ENCODE assay signal across 34 cellular contexts in genomic region chr7:123265853-123266252, GRCh38.
"Had no signal": no experiment of that assay in that cellular context is flagged by ENCODE, and none has a peak within 500 bp of the region (broad histone marks: within the 10 kb centered on the region; RNA-seq: fewer than 3 reads in every experiment).

No MANE protein-coding gene starts in this region.

- H3K4me3 ChIP-seq: adrenal gland, body of pancreas had no signal

- H3K27ac ChIP-seq: adrenal gland, body of pancreas, brain microvascular endothelial cell, VCaP had no signal

- H3K4me1 ChIP-seq: adrenal gland had no signal

- H3K9me3 ChIP-seq: adrenal gland, body of pancreas had no signal

- H3K36me3 ChIP-seq: adrenal gland, brain microvascular endothelial cell had no signal

- H3K9me3 Mint-ChIP-seq: activated B cell treated with CpG ODN at 0.5 μM for 24 hours; activated CD4-positive, alpha-beta memory T cell treated with anti-CD3 and anti-CD28 coated beads for 36 hours; activated CD4-positive, alpha-beta T cell treated with anti-CD3 and anti-CD28 coated beads, Interleukin-2, amount 10 ng/mL, durations not matched to agents 24 days and 14 days; activated naive CD8-positive, alpha-beta T cell treated with anti-CD3 and anti-CD28 coated beads for 36 hours; activated T-helper 1 cell treated with anti-CD3 and anti-CD28 coated beads, Interleukin-12 subunit alpha, Interleukin-12 subunit beta, Interleukin-2, Interleukin-4 antibody, amounts not matched to agents 30 ng/mL and 10 ng/mL and 1 ng/mL, durations not matched to agents 14 hours and 24 hours and 36 hours; T-helper 1 cell treated with Interleukin-12 subunit alpha and Interleukin-12 subunit beta and Interleukin-4 antibody, amounts not matched to agents 30 μg/mL and 1 μg/mL, for 36 hours; T-helper 2 cell treated with Interferon-gamma antibody and Interleukin-4, amounts not matched to agents 5 μg/mL and 100 μg/mL, for 36 hours had no signal

- H3K4me3 Mint-ChIP-seq: activated B cell treated with CpG ODN at 0.5 μM for 24 hours; activated CD4-positive, alpha-beta memory T cell treated with anti-CD3 and anti-CD28 coated beads for 36 hours; activated CD4-positive, alpha-beta T cell treated with anti-CD3 and anti-CD28 coated beads, Interleukin-2, amount 10 ng/mL, durations not matched to agents 24 days and 14 days; activated CD8-positive, alpha-beta T cell treated with anti-CD3 and anti-CD28 coated beads for 36 hours; activated naive CD4-positive, alpha-beta T cell treated with anti-CD3 and anti-CD28 coated beads for 36 hours; activated naive CD8-positive, alpha-beta T cell treated with anti-CD3 and anti-CD28 coated beads for 36 hours; activated T-cell treated with anti-CD3 and anti-CD28 coated beads, Interleukin-2, amount 50 U/mL, for 4 hours; activated T-cell treated with anti-CD3 and anti-CD28 coated beads, Interleukin-2, amount 50 U/mL, for 72 hours; activated T-helper 1 cell treated with anti-CD3 and anti-CD28 coated beads, Interleukin-12 subunit alpha, Interleukin-12 subunit beta, Interleukin-2, Interleukin-4 antibody, amounts not matched to agents 30 ng/mL and 10 ng/mL and 1 ng/mL, durations not matched to agents 14 hours and 24 hours and 36 hours; activated T-helper 17 cell treated with anti-CD3 and anti-CD28 coated beads, Interleukin-2, amount 50 U/mL, for 72 hours; T-helper 1 cell treated with Interleukin-12 subunit alpha and Interleukin-12 subunit beta and Interleukin-4 antibody, amounts not matched to agents 30 μg/mL and 1 μg/mL, for 36 hours; T-helper 2 cell treated with Interferon-gamma antibody and Interleukin-4, amounts not matched to agents 5 μg/mL and 100 μg/mL, for 36 hours had no signal

- H3K27ac Mint-ChIP-seq: activated B cell treated with CpG ODN at 0.5 μM for 24 hours; activated CD4-positive, alpha-beta memory T cell treated with anti-CD3 and anti-CD28 coated beads for 36 hours; activated CD4-positive, alpha-beta T cell treated with anti-CD3 and anti-CD28 coated beads, Interleukin-2, amount 10 ng/mL, durations not matched to agents 24 days and 14 days; activated CD8-positive, alpha-beta T cell treated with anti-CD3 and anti-CD28 coated beads for 36 hours; activated naive CD4-positive, alpha-beta T cell treated with anti-CD3 and anti-CD28 coated beads for 36 hours; activated naive CD4-positive, alpha-beta T cell treated with anti-CD3 and anti-CD28 coated beads, Interleukin-2, amount 50 U/mL, for 72 hours; activated naive CD8-positive, alpha-beta T cell treated with anti-CD3 and anti-CD28 coated beads for 36 hours; activated T-cell treated with anti-CD3 and anti-CD28 coated beads, Interleukin-2, amount 50 U/mL, for 72 hours; activated T-helper 1 cell treated with anti-CD3 and anti-CD28 coated beads, Interleukin-12 subunit alpha, Interleukin-12 subunit beta, Interleukin-2, Interleukin-4 antibody, amounts not matched to agents 30 ng/mL and 10 ng/mL and 1 ng/mL, durations not matched to agents 14 hours and 24 hours and 36 hours; activated T-helper 17 cell treated with anti-CD3 and anti-CD28 coated beads, Interleukin-2, amount 50 U/mL, for 72 hours; T-helper 1 cell treated with Interleukin-12 subunit alpha and Interleukin-12 subunit beta and Interleukin-4 antibody, amounts not matched to agents 30 μg/mL and 1 μg/mL, for 36 hours; T-helper 2 cell treated with Interferon-gamma antibody and Interleukin-4, amounts not matched to agents 5 μg/mL and 100 μg/mL, for 36 hours had no signal

- H3K36me3 Mint-ChIP-seq: activated CD4-positive, alpha-beta memory T cell treated with anti-CD3 and anti-CD28 coated beads for 36 hours; activated naive CD4-positive, alpha-beta T cell treated with anti-CD3 and anti-CD28 coated beads, Interleukin-2, amount 50 U/mL, for 72 hours; activated naive CD8-positive, alpha-beta T cell treated with anti-CD3 and anti-CD28 coated beads for 36 hours had no signal

- H3K4me1 Mint-ChIP-seq: activated B cell treated with CpG ODN at 0.5 μM for 24 hours; activated CD4-positive, alpha-beta T cell treated with anti-CD3 and anti-CD28 coated beads, Interleukin-2, amount 10 ng/mL, durations not matched to agents 24 days and 14 days; activated naive CD8-positive, alpha-beta T cell treated with anti-CD3 and anti-CD28 coated beads for 36 hours; activated T-helper 17 cell treated with anti-CD3 and anti-CD28 coated beads, Interleukin-2, amount 50 U/mL, for 72 hours had no signal

- DNase-seq: activated B cell treated with CpG ODN at 0.5 μM for 24 hours; activated CD4-positive, alpha-beta memory T cell treated with anti-CD3 and anti-CD28 coated beads for 36 hours; activated CD4-positive, alpha-beta T cell treated with anti-CD3 and anti-CD28 coated beads for 4 hours; activated CD4-positive, alpha-beta T cell treated with anti-CD3 and anti-CD28 coated beads, Interleukin-2, amount 10 ng/mL, durations not matched to agents 24 days and 14 days; activated CD4-positive, alpha-beta T cell treated with anti-CD3 and anti-CD28 coated beads, Interleukin-2, amount 50 U/mL, for 1 hour; activated CD4-positive, alpha-beta T cell treated with anti-CD3 and anti-CD28 coated beads, Interleukin-2, amount 50 U/mL, for 4 hours; activated CD4-positive, CD25-positive, alpha-beta regulatory T cell treated with anti-CD3 and anti-CD28 coated beads, Interleukin-2, amount 50 U/mL, for 72 hours; activated CD8-positive, alpha-beta memory T cell treated with anti-CD3 and anti-CD28 coated beads, Interleukin-2, amount 50 U/mL, for 4 hours; activated CD8-positive, alpha-beta T cell treated with anti-CD3 and anti-CD28 coated beads for 36 hours; activated effector memory CD4-positive, alpha-beta T cell treated with anti-CD3 and anti-CD28 coated beads, Interleukin-2, amount 50 U/mL, for 16 hours; activated gamma-delta T cell treated with Interleukin-2 at 50 U/mL for 16 hours; activated naive CD4-positive, alpha-beta T cell; activated naive CD4-positive, alpha-beta T cell treated with anti-CD3 and anti-CD28 coated beads for 36 hours; activated naive CD4-positive, alpha-beta T cell treated with anti-CD3 and anti-CD28 coated beads, Interleukin-2, amount 50 U/mL, for 16 hours; activated naive CD8-positive, alpha-beta T cell treated with anti-CD3 and anti-CD28 coated beads for 36 hours; activated T-cell treated with anti-CD3 and anti-CD28 coated beads for 4 hours; activated T-cell treated with anti-CD3 and anti-CD28 coated beads, Interleukin-2, amount 50 U/mL, for 1 hour; activated T-cell treated with anti-CD3 and anti-CD28 coated beads, Interleukin-2, amount 50 U/mL, for 4 hours; activated T-cell treated with anti-CD3 and anti-CD28 coated beads, Interleukin-2, amount 50 U/mL, for 72 hours; adrenal gland; amniotic stem cell; aorta; body of pancreas; brain microvascular endothelial cell; central memory CD4-positive, alpha-beta T cell; T-helper 1 cell; T-helper 2 cell; T-helper 9 cell had no signal

- H3K27me3 ChIP-seq: adrenal gland, body of pancreas, brain microvascular endothelial cell had no signal

- H3K27me3 Mint-ChIP-seq: activated B cell treated with CpG ODN at 0.5 μM for 24 hours; activated CD4-positive, alpha-beta memory T cell treated with anti-CD3 and anti-CD28 coated beads for 36 hours; activated CD4-positive, alpha-beta T cell treated with anti-CD3 and anti-CD28 coated beads, Interleukin-2, amount 10 ng/mL, durations not matched to agents 24 days and 14 days; activated CD8-positive, alpha-beta T cell treated with anti-CD3 and anti-CD28 coated beads for 36 hours; activated naive CD8-positive, alpha-beta T cell treated with anti-CD3 and anti-CD28 coated beads for 36 hours; activated T-helper 17 cell treated with anti-CD3 and anti-CD28 coated beads, Interleukin-2, amount 50 U/mL, for 72 hours had no signal
